1 cellular context compared by ENCODE assay signal in genomic region chr7:55966851-55967250, GRCh38.
TF ChIP-seq lines count a peak whose summit lies in the region.

No MANE protein-coding gene starts in this region.

TF ChIP-seq in SK-N-SH treated with all-trans-retinoic acid at 6 μM for 48 hours, 23 proteins besides CTCF, POLR2A, EP300 and RAD21 (continued from another document):
- TF ChIP-seq POU6F1 (CRISPR knock-in tag; IDR thresholded peaks at IDR 0.05; ENCODE audit: borderline replicate concordance, low read depth) (no peak), OSR1 (CRISPR knock-in tag; IDR thresholded peaks at IDR 0.05) (no peak), PPARA (CRISPR knock-in tag; IDR thresholded peaks at IDR 0.05; ENCODE audit: borderline replicate concordance) (no peak), ESRRG (CRISPR knock-in tag; IDR thresholded peaks at IDR 0.05) (no peak), ZNF565 (CRISPR knock-in tag; conservative IDR thresholded peaks at IDR 0.05; ENCODE audit: low read depth) (no peak), CSRNP3 (CRISPR knock-in tag; IDR thresholded peaks at IDR 0.05) (no peak), GLIS3 (CRISPR knock-in tag; IDR thresholded peaks at IDR 0.05) (no peak), ZFP30 (CRISPR knock-in tag; IDR thresholded peaks at IDR 0.05) (no peak), SNAI2 (CRISPR knock-in tag; IDR thresholded peaks at IDR 0.05) (no peak), ISL1 (CRISPR knock-in tag; IDR thresholded peaks at IDR 0.05) (no peak), BACH2 (CRISPR knock-in tag; IDR thresholded peaks at IDR 0.05; ENCODE audit: borderline replicate concordance) (no peak), TSHZ2 (CRISPR knock-in tag; IDR thresholded peaks at IDR 0.05) (no peak)
